20 cellular contexts compared by ENCODE assay signal in the genomic region with DNA sequence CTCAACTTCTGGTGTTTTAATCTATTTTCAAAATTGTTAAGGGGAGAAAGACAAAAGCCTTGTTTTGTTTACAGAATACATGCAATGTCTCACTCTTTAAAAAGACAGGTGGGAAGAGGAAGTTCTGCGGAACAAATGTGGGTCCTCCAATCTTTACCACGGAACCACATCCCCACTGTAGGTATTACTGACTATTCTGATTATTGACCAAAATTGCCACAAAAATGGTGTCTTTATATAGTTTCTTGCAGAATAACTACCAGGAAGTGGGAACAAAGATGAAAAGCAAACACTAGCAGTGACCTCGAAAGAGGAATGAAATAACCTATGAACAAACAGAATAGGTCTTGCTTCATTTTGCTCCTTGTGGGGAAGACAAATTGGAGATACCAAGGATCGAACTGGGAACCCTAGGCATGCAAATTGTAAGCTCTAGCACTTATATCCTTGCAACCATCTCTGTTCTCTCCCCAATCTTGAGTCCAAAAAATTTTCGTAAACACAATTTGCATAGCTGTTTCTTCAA.
"Had no signal": no experiment of that assay in that cellular context is flagged by ENCODE, and none has a peak within 500 bp of the region (broad histone marks: within the 10 kb centered on the region; RNA-seq: fewer than 3 reads in every experiment).

No MANE protein-coding gene starts in this region.

- H3K36me3 ChIP-seq: gastrocnemius medialis, heart right ventricle, neutrophil, right atrium auricular region, suprapubic skin, thyroid gland, upper lobe of left lung, uterus had no signal

- ATAC-seq: esophagus mucosa; gastrocnemius medialis; heart right ventricle; naive thymus-derived CD8-positive, alpha-beta T cell had no signal

- H3K27me3 ChIP-seq: right atrium auricular region, thyroid gland had no signal

- H3K9me3 ChIP-seq: gastrocnemius medialis, neutrophil, right atrium auricular region, suprapubic skin, thyroid gland, upper lobe of left lung, uterus had no signal

- H3K4me1 ChIP-seq: gastrocnemius medialis, uterus had no signal

- DNase-seq: cortex of kidney; dorsolateral prefrontal cortex; effector CD8-positive, alpha-beta T cell; gastrocnemius medialis; heart right ventricle; hypothalamus; kidney glomerular epithelial cell; mesendoderm; naive thymus-derived CD8-positive, alpha-beta T cell; posterior cingulate gyrus; small intestine; stimulated activated CD4-positive, alpha-beta T cell treated with anti-CD3 and anti-CD28 coated beads, Interleukin-12 subunit alpha, Interleukin-12 subunit beta, amount 100 ng/mL, for 4 hours; stimulated activated naive CD4-positive, alpha-beta T cell; thyroid gland; upper lobe of left lung; uterus had no signal

- H3K4me3 ChIP-seq: dorsolateral prefrontal cortex, gastrocnemius medialis, heart right ventricle, right atrium auricular region, suprapubic skin, thyroid gland, upper lobe of left lung, uterus had no signal

- H3K27ac Mint-ChIP-seq: naive thymus-derived CD8-positive, alpha-beta T cell had no signal

- H3K4me3 Mint-ChIP-seq: naive thymus-derived CD8-positive, alpha-beta T cell had no signal

- H3K27ac ChIP-seq: dorsolateral prefrontal cortex, gastrocnemius medialis, heart right ventricle, neutrophil, right atrium auricular region, suprapubic skin, thyroid gland, upper lobe of left lung, uterus had no signal
